In genomic region chr18:8974696-8975095, GRCh38 we compare ENCODE assay signal across 22 cellular contexts.
A peak's percentile ranks its signal among the peaks of the same experiment; 100 is the strongest.
DNase-seq lines count a peak whose midpoint lies in the region; FAIRE-seq and TF ChIP-seq lines count a peak whose summit lies in the region.
"Had no signal": no experiment of that assay in that cellular context is flagged by ENCODE, and none has a peak within 500 bp of the region (broad histone marks: within the 10 kb centered on the region; RNA-seq: fewer than 3 reads in every experiment).

No MANE protein-coding gene starts in this region.

- 43% methylated on average over 2 of the region's 2 CpGs; no CpG with 5 or more reads in 1 of the 2 experiments for WGBS in H1 (ENCODE audit: extremely low coverage in 1 of 2, insufficient coverage in 1 of 2, insufficient read length in 1 of 2, insufficient replicate concordance in 2 of 2, low coverage in 1 of 2, low lambda C conversion rate in 2 of 2, missing lambda C conversion rate in 1 of 2), 2 experiments
- WGBS in transverse colon (ENCODE audit: low coverage in 1 of 2), 2 donors = 51 to 59% methylated on average over 2 of the region's 2 CpGs
- WGBS in esophagus squamous epithelium, 2 donors = 68 to 74% methylated on average over 2 of the region's 2 CpGs

- TF ChIP-seq POLR2A in H1 (IDR thresholded peaks at IDR 0.05; ENCODE audit: control extremely low read depth in 1 of 2, low read depth in 2 of 2, low read length in 2 of 2) (no peak), transverse colon (IDR thresholded peaks at IDR 0.05) (no peak), esophagus squamous epithelium (IDR thresholded peaks at IDR 0.05) (no peak)

- no peaks in the 10 kb centered on the region for H3K79me1 ChIP-seq in H1 (ENCODE audit: low read depth, low read length)

- no peak overlapping the region for H3K18ac ChIP-seq in H1 (ENCODE audit: extremely low read depth, low read length)

- DNase-seq in H1 (ENCODE audit: low read depth in 1 of 2, low spot score in 2 of 2) = no peak
- DNase-seq in transverse colon = no peak
- no peak for DNase-seq in esophagus squamous epithelium (lab: John Stamatoyannopoulos, UW)
- DNase-seq in NK-92 treated with Interleukin-12 subunit alpha and Interleukin-12 subunit beta, amount 100 ng/mL, for 24 hours (lab: John Stamatoyannopoulos, UW) = no peak
- DNase-seq in HAP-1 (ENCODE audit: low spot score in 2 of 2) = no peak
- DNase-seq: ACHN; AML-193; BE2C; Calu3; CD4-positive, alpha-beta T cell; CD8-positive, alpha-beta memory T cell; DMS153; DND-41; H9; HFFc6 had no signal

- H2AK5ac ChIP-seq in H1 (ENCODE audit: low read depth, low read length) = peak overlapping the region; percentile 70; the same call in 1 of the 2 replicates

- TF ChIP-seq RAD21 in H1 (IDR thresholded peaks at IDR 0.05 in 1 of 2, conservative IDR thresholded peaks at IDR 0.05 in 1 of 2; ENCODE audit: low read depth in 2 of 2, low read length in 2 of 2) = no peak

- CTCF ChIA-PET in H1 (lab: Charles Lee; ENCODE audit: partially characterized antibody) = no interaction called here

- H2BK15ac ChIP-seq in H1 (ENCODE audit: low read length) = no peak overlapping the region; the same call in 1 of the 2 replicates

- no peaks in the 10 kb centered on the region for H3K9me3 ChIP-seq in H1 (ENCODE audit: insufficient read depth in 2 of 2, low read depth in 1 of 2, low read length in 1 of 2)
- H3K9me3 ChIP-seq in transverse colon = no peaks in the 10 kb centered on the region
- H3K9me3 ChIP-seq in esophagus squamous epithelium = no peaks in the 10 kb centered on the region
- H3K9me3 ChIP-seq in HAP-1 = no peaks in the 10 kb centered on the region
- H3K9me3 ChIP-seq: BE2C had no signal

- H3K23me2 ChIP-seq in H1 (ENCODE audit: low read depth, low read length) = no peaks in the 10 kb centered on the region; the same call in 1 of the 2 replicates

- H3K4me1 ChIP-seq in H1 (replicated peaks in 1 of 4; ENCODE audit: control insufficient read depth in 3 of 4, insufficient read depth in 4 of 4, low read length in 3 of 4) = peaks cover 2 to 10% (median 8%) of the 10 kb centered on the region in 4 experiments; a peak in 5 of 7 replicates
- peaks cover 23% of the 10 kb centered on the region for H3K4me1 ChIP-seq in rectal smooth muscle tissue (ENCODE audit: control insufficient read depth, insufficient read depth, low read length)
- H3K4me1 ChIP-seq in transverse colon = no peaks in the 10 kb centered on the region
- H3K4me1 ChIP-seq in esophagus squamous epithelium = no peaks in the 10 kb centered on the region
- H3K4me1 ChIP-seq in HAP-1 = no peaks in the 10 kb centered on the region
- H3K4me1 ChIP-seq: BE2C had no signal

- no peak overlapping the region for H3K27ac ChIP-seq in H1 (ENCODE audit: low read depth, low read length)
- H3K27ac ChIP-seq in rectal smooth muscle tissue (ENCODE audit: low read depth, low read length) = peak overlapping the region; percentile 88
- H3K27ac ChIP-seq in transverse colon = peak overlapping the region; percentile 26 to 76 (median 69)
- no peak overlapping the region for H3K27ac ChIP-seq in esophagus squamous epithelium
- H3K27ac ChIP-seq: 22Rv1; A549; BLaER1 treated with 17β-estradiol and CSF1 and Interleukin-3, amounts not matched to agents 10 nM and 100 nM had no signal

- TF ChIP-seq EP300 in H1 (IDR thresholded peaks at IDR 0.05; ENCODE audit: borderline replicate concordance in 1 of 2, low read depth in 2 of 2, low read length in 2 of 2) (no peak), transverse colon (IDR thresholded peaks at IDR 0.05; ENCODE audit: low read depth) (no peak)

- no peak for TF ChIP-seq CTCF in H1 (IDR thresholded peaks at IDR 0.05; ENCODE audit: control extremely low read depth in 1 of 3, insufficient read depth in 1 of 3, low read depth in 1 of 3, low read length in 3 of 3)
- no peak for TF ChIP-seq CTCF in transverse colon (IDR thresholded peaks at IDR 0.05)
- no peak for TF ChIP-seq CTCF in esophagus squamous epithelium (IDR thresholded peaks at IDR 0.05)

- H4K8ac ChIP-seq in H1 (ENCODE audit: extremely low read depth, insufficient read depth, low read length) = no peak overlapping the region

- intact Hi-C loops in transverse colon (cut with DNase I; ENCODE audit: low total_unique reads) (no loop called here), esophagus squamous epithelium (cut with DNase I) (no loop called here)

- H3K36me3 ChIP-seq in H1 (ENCODE audit: control insufficient read depth in 2 of 4, insufficient read depth in 4 of 4, low read length in 3 of 4) = no peaks in the 10 kb centered on the region
- no peaks in the 10 kb centered on the region for H3K36me3 ChIP-seq in rectal smooth muscle tissue (ENCODE audit: control insufficient read depth, insufficient read depth, low read length)
- H3K36me3 ChIP-seq in transverse colon = no peaks in the 10 kb centered on the region
- no peaks in the 10 kb centered on the region for H3K36me3 ChIP-seq in esophagus squamous epithelium
- no peaks in the 10 kb centered on the region for H3K36me3 ChIP-seq in HAP-1 (replicated peaks)
- H3K36me3 ChIP-seq: BE2C; BLaER1 treated with 17β-estradiol and CSF1 and Interleukin-3, amounts not matched to agents 10 nM and 100 nM had no signal

- FAIRE-seq in A204.1 (lab: Jason Lieb, UNC) (peak; percentile 6), H1 (lab: Jason Lieb, UNC) (no peak)
- FAIRE-seq: A549, G401.6, GM12892 had no signal

- H3K79me2 ChIP-seq in H1 (ENCODE audit: control insufficient read depth in 1 of 2, insufficient read depth in 2 of 2, low read length in 2 of 2) = no peaks in the 10 kb centered on the region

- H3K23ac ChIP-seq in H1 (ENCODE audit: insufficient read length) = no peak overlapping the region

- H3K27me3 ChIP-seq in H1 (replicated peaks in 1 of 4; ENCODE audit: control insufficient read depth in 3 of 4, extremely low read depth in 1 of 4, insufficient read depth in 3 of 4, low read length in 3 of 4) (no peaks in the 10 kb centered on the region; a peak in 1 of 7 replicates), rectal smooth muscle tissue (ENCODE audit: control insufficient read depth, insufficient read depth, low read length) (no peaks in the 10 kb centered on the region), transverse colon (no peaks in the 10 kb centered on the region), esophagus squamous epithelium (no peaks in the 10 kb centered on the region), HAP-1 (ENCODE audit: low read depth) (no peaks in the 10 kb centered on the region)
- H3K27me3 ChIP-seq: BE2C; BLaER1 treated with 17β-estradiol and CSF1 and Interleukin-3, amounts not matched to agents 10 nM and 100 nM had no signal

- H3K9ac ChIP-seq in H1 (replicated peaks in 1 of 4; ENCODE audit: extremely low read depth in 1 of 4, low read depth in 3 of 4, low read length in 3 of 4) (no peak overlapping the region), rectal smooth muscle tissue (ENCODE audit: low read length) (no peak overlapping the region)
- H3K9ac ChIP-seq: BLaER1 treated with 17β-estradiol and CSF1 and Interleukin-3, amounts not matched to agents 10 nM and 100 nM had no signal

- H2BK12ac ChIP-seq in H1 (ENCODE audit: low read depth, low read length) = no peak overlapping the region

- H2BK5ac ChIP-seq in H1 (ENCODE audit: low read depth, low read length) = no peak overlapping the region

- no peak overlapping the region for H3K4ac ChIP-seq in H1 (replicated peaks; ENCODE audit: insufficient read length, low read depth, low read length)

- POLR2A ChIA-PET in H1 (lab: Charles Lee; ENCODE audit: partially characterized antibody) = no interaction called here

- H2BK20ac ChIP-seq in H1 (ENCODE audit: low read length) = 0 out of 2 replicates have a peak overlapping the region, but pooled peaks have one; percentile 1

- H3K4me2 ChIP-seq in H1 (ENCODE audit: insufficient read depth in 1 of 2, low read depth in 2 of 2, low read length in 2 of 2) = no peak overlapping the region
- H3K4me2 ChIP-seq: A549; BLaER1 treated with 17β-estradiol and CSF1 and Interleukin-3, amounts not matched to agents 10 nM and 100 nM had no signal

- in situ Hi-C loops in transverse colon (cut with MboI; ENCODE audit: low pct_ligation_motif_present in 1 of 4, low pct_unique_long_range_greater_than_20kb in 1 of 4, low sequenced_read_pairs in 3 of 4) (loop anchor here (25.0 kb wide), 2 partner anchors 287 to 487 kb away; no protein-coding TSS in a partner anchor), HAP-1 (cut with MboI; ENCODE audit: low sequenced_read_pairs) (no loop called here)

- H4K91ac ChIP-seq in H1 (replicated peaks; ENCODE audit: insufficient read length, low read length) = no peak overlapping the region

- H2BK120ac ChIP-seq in H1 (replicated peaks; ENCODE audit: low read depth, low read length) = no peak overlapping the region

- no peaks in the 10 kb centered on the region for H4K20me1 ChIP-seq in H1 (replicated peaks in 1 of 2; ENCODE audit: control insufficient read depth in 1 of 2, insufficient read depth in 2 of 2, low read length in 2 of 2)
- H4K20me1 ChIP-seq: BLaER1 treated with 17β-estradiol and CSF1 and Interleukin-3, amounts not matched to agents 10 nM and 100 nM had no signal

- no peak overlapping the region for H3K56ac ChIP-seq in H1 (replicated peaks; ENCODE audit: insufficient read length, low read depth, low read length)

- no peak overlapping the region for H2AFZ ChIP-seq in H1 (ENCODE audit: low read length)

- H4K5ac ChIP-seq in H1 (ENCODE audit: insufficient read length, low read depth, low read length) = no peak overlapping the region

- H3K14ac ChIP-seq in H1 (ENCODE audit: insufficient read length) = no peak overlapping the region

- H3K4me3 ChIP-seq in H1 (ENCODE audit: extremely low read depth in 1 of 4, insufficient read depth in 2 of 4, low read depth in 3 of 4, low read length in 4 of 4) (no peak overlapping the region), rectal smooth muscle tissue (ENCODE audit: low read length) (peak overlapping the region; percentile 45), transverse colon (no peak overlapping the region), esophagus squamous epithelium (no peak overlapping the region), HAP-1 (no peak overlapping the region)
- H3K4me3 ChIP-seq: A549; BLaER1 treated with 17β-estradiol and CSF1 and Interleukin-3, amounts not matched to agents 10 nM and 100 nM had no signal

TF ChIP-seq in H1, 55 proteins besides CTCF, POLR2A, EP300 and RAD21 (continues in another document):
- TF ChIP-seq SIX5 (IDR thresholded peaks at IDR 0.05; ENCODE audit: low read depth, low read length) = no peak
- TF ChIP-seq RFX5 (IDR thresholded peaks at IDR 0.05; ENCODE audit: borderline replicate concordance, low read depth, low read length) = no peak
- no peak for TF ChIP-seq CEBPB (IDR thresholded peaks at IDR 0.05; ENCODE audit: low read depth, low read length)
- no peak for TF ChIP-seq ASH2L (IDR thresholded peaks at IDR 0.05; ENCODE audit: low read length)
- no peak for TF ChIP-seq RNF2 (IDR thresholded peaks at IDR 0.05; ENCODE audit: borderline replicate concordance, low read depth, low read length, missing control alignments, poor library complexity, severe bottlenecking)
- TF ChIP-seq SUZ12 (IDR thresholded peaks at IDR 0.05; ENCODE audit: low read length) = no peak
- TF ChIP-seq KDM1A (IDR thresholded peaks at IDR 0.05; ENCODE audit: borderline replicate concordance, low read length) = no peak
- TF ChIP-seq NRF1 (IDR thresholded peaks at IDR 0.05; ENCODE audit: low read depth, low read length) = no peak

Comparison
In these comparisons a context has a peak if more than half of its experiments do, and no peak if none do; other contexts are left out.
1. H3K27ac ChIP-seq: peak in rectal smooth muscle tissue (single experiment) and transverse colon (4 of 4); none in H1 (single experiment) and esophagus squamous epithelium (0 of 4).